In the genomic region with DNA sequence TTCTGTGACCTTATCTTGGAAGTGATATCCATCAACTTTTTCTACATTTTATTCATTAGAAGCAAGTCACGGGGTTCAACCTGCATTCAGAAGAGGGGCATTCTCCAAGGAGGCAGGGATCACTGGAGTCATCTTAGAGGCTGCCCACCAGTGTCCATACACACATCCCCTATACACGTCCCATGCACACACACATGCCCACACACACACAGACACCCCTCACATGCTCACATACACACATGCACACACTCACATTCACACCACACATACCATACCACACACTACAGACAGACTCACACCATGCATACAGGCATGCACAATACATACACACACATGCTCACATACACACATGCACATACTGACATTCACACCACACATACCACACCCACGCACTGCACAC, we compare ENCODE assay signal across 33 cellular contexts.
"Had no signal": no experiment of that assay in that cellular context is flagged by ENCODE, and none has a peak within 500 bp of the region (broad histone marks: within the 10 kb centered on the region; RNA-seq: fewer than 3 reads in every experiment).

No MANE protein-coding gene starts in this region.

- FAIRE-seq: colon, endometrium, endothelial cell of umbilical vein, frontal cortex had no signal

- DNase-seq: activated CD4-positive, alpha-beta memory T cell treated with anti-CD3 and anti-CD28 coated beads for 36 hours; activated CD4-positive, alpha-beta T cell treated with anti-CD3 and anti-CD28 coated beads for 36 hours; activated CD4-positive, alpha-beta T cell treated with anti-CD3 and anti-CD28 coated beads, Interleukin-2, amount 10 ng/mL, durations not matched to agents 24 days and 14 days; activated CD4-positive, CD25-positive, alpha-beta regulatory T cell; activated CD4-positive, CD25-positive, alpha-beta regulatory T cell treated with anti-CD3 and anti-CD28 coated beads, Interleukin-2, amount 50 U/mL, for 72 hours; activated CD8-positive, alpha-beta memory T cell treated with anti-CD3 and anti-CD28 coated beads, Interleukin-2, amount 10 ng/mL, durations not matched to agents 7 days and 5 days; activated CD8-positive, alpha-beta memory T cell treated with anti-CD3 and anti-CD28 coated beads, Interleukin-2, amount 50 U/mL, for 4 hours; activated CD8-positive, alpha-beta T cell treated with anti-CD3 and anti-CD28 coated beads, Interleukin-2, amount 10 ng/mL, durations not matched to agents 7 days and 5 days; activated effector memory CD4-positive, alpha-beta T cell treated with anti-CD3 and anti-CD28 coated beads, Interleukin-2, amount 50 U/mL, for 16 hours; activated naive CD4-positive, alpha-beta T cell treated with anti-CD3 and anti-CD28 coated beads for 36 hours; activated naive CD8-positive, alpha-beta T cell treated with anti-CD3 and anti-CD28 coated beads for 36 hours; activated naive CD8-positive, alpha-beta T cell treated with anti-CD3 and anti-CD28 coated beads, Interleukin-2, amount 50 U/mL, for 24 hours; activated T-cell treated with anti-CD3 and anti-CD28 coated beads, Interleukin-2, amount 50 U/mL, for 1 hour; activated T-cell treated with anti-CD3 and anti-CD28 coated beads, Interleukin-2, amount 50 U/mL, for 48 hours; adrenal gland; amygdala; aorta; body of pancreas; caudate nucleus; cortex of kidney; dermis blood vessel endothelial cell; effector CD8-positive, alpha-beta T cell; foreskin fibroblast; head of caudate nucleus; T-helper 2 cell had no signal

- H3K4me1 ChIP-seq: adrenal gland, body of pancreas had no signal

- H3K27ac Mint-ChIP-seq: activated CD4-positive, alpha-beta memory T cell treated with anti-CD3 and anti-CD28 coated beads for 36 hours; activated CD4-positive, alpha-beta T cell treated with anti-CD3 and anti-CD28 coated beads for 36 hours; activated CD4-positive, alpha-beta T cell treated with anti-CD3 and anti-CD28 coated beads, Interleukin-2, amount 10 ng/mL, durations not matched to agents 24 days and 14 days; activated CD8-positive, alpha-beta memory T cell treated with anti-CD3 and anti-CD28 coated beads, Interleukin-2, amount 10 ng/mL, durations not matched to agents 7 days and 5 days; activated CD8-positive, alpha-beta T cell treated with anti-CD3 and anti-CD28 coated beads, Interleukin-2, amount 10 ng/mL, durations not matched to agents 7 days and 5 days; activated naive CD4-positive, alpha-beta T cell treated with anti-CD3 and anti-CD28 coated beads for 36 hours; activated naive CD4-positive, alpha-beta T cell treated with anti-CD3 and anti-CD28 coated beads, Interleukin-2, amount 50 U/mL, for 24 hours; activated naive CD8-positive, alpha-beta T cell treated with anti-CD3 and anti-CD28 coated beads for 36 hours; activated naive CD8-positive, alpha-beta T cell treated with anti-CD3 and anti-CD28 coated beads, Interleukin-2, amount 50 U/mL, for 24 hours; activated T-helper 1 cell treated with anti-CD3 and anti-CD28 coated beads, Interleukin-12 subunit alpha, Interleukin-12 subunit beta, Interleukin-2, Interleukin-4 antibody, amounts not matched to agents 30 ng/mL and 10 ng/mL and 1 ng/mL, durations not matched to agents 14 hours and 24 hours and 36 hours; activated T-helper 2 cell treated with anti-CD3 and anti-CD28 coated beads, Interferon-gamma antibody, Interleukin-2, Interleukin-4, amounts not matched to agents 10 μg/mL and 5 μg/mL and 100 μg/mL, durations not matched to agents 14 hours and 24 hours and 36 hours had no signal

- H3K27ac ChIP-seq: adrenal gland, body of pancreas, epithelial cell of prostate had no signal

- ATAC-seq: activated CD4-positive, alpha-beta T cell treated with anti-CD3 and anti-CD28 coated beads for 36 hours; activated CD8-positive, alpha-beta memory T cell treated with anti-CD3 and anti-CD28 coated beads, Interleukin-2, amount 10 ng/mL, durations not matched to agents 7 days and 5 days; activated CD8-positive, alpha-beta T cell treated with anti-CD3 and anti-CD28 coated beads, Interleukin-2, amount 10 ng/mL, durations not matched to agents 7 days and 5 days; activated naive CD8-positive, alpha-beta T cell treated with anti-CD3 and anti-CD28 coated beads, Interleukin-2, amount 50 U/mL, for 24 hours; body of pancreas had no signal

- H3K27me3 ChIP-seq: adrenal gland, body of pancreas had no signal

- H3K36me3 ChIP-seq: adrenal gland had no signal

- H3K4me1 Mint-ChIP-seq: activated CD4-positive, alpha-beta T cell treated with anti-CD3 and anti-CD28 coated beads for 36 hours; activated CD4-positive, alpha-beta T cell treated with anti-CD3 and anti-CD28 coated beads, Interleukin-2, amount 10 ng/mL, durations not matched to agents 24 days and 14 days; activated CD8-positive, alpha-beta memory T cell treated with anti-CD3 and anti-CD28 coated beads, Interleukin-2, amount 10 ng/mL, durations not matched to agents 7 days and 5 days; activated naive CD4-positive, alpha-beta T cell treated with anti-CD3 and anti-CD28 coated beads, Interleukin-2, amount 50 U/mL, for 24 hours; activated naive CD8-positive, alpha-beta T cell treated with anti-CD3 and anti-CD28 coated beads for 36 hours; activated naive CD8-positive, alpha-beta T cell treated with anti-CD3 and anti-CD28 coated beads, Interleukin-2, amount 50 U/mL, for 24 hours had no signal

- H3K9me3 ChIP-seq: adrenal gland, body of pancreas had no signal

- H3K4me3 Mint-ChIP-seq: activated CD4-positive, alpha-beta memory T cell treated with anti-CD3 and anti-CD28 coated beads for 36 hours; activated CD4-positive, alpha-beta T cell treated with anti-CD3 and anti-CD28 coated beads for 36 hours; activated CD4-positive, alpha-beta T cell treated with anti-CD3 and anti-CD28 coated beads, Interleukin-2, amount 10 ng/mL, durations not matched to agents 24 days and 14 days; activated CD8-positive, alpha-beta memory T cell treated with anti-CD3 and anti-CD28 coated beads, Interleukin-2, amount 10 ng/mL, durations not matched to agents 7 days and 5 days; activated CD8-positive, alpha-beta T cell treated with anti-CD3 and anti-CD28 coated beads, Interleukin-2, amount 10 ng/mL, durations not matched to agents 7 days and 5 days; activated naive CD4-positive, alpha-beta T cell treated with anti-CD3 and anti-CD28 coated beads for 36 hours; activated naive CD4-positive, alpha-beta T cell treated with anti-CD3 and anti-CD28 coated beads, Interleukin-2, amount 50 U/mL, for 24 hours; activated naive CD8-positive, alpha-beta T cell treated with anti-CD3 and anti-CD28 coated beads for 36 hours; activated naive CD8-positive, alpha-beta T cell treated with anti-CD3 and anti-CD28 coated beads, Interleukin-2, amount 50 U/mL, for 24 hours; activated T-helper 1 cell treated with anti-CD3 and anti-CD28 coated beads, Interleukin-12 subunit alpha, Interleukin-12 subunit beta, Interleukin-2, Interleukin-4 antibody, amounts not matched to agents 30 ng/mL and 10 ng/mL and 1 ng/mL, durations not matched to agents 14 hours and 24 hours and 36 hours had no signal

- H3K36me3 Mint-ChIP-seq: activated CD4-positive, alpha-beta memory T cell treated with anti-CD3 and anti-CD28 coated beads for 36 hours; activated CD8-positive, alpha-beta memory T cell treated with anti-CD3 and anti-CD28 coated beads, Interleukin-2, amount 10 ng/mL, durations not matched to agents 7 days and 5 days; activated naive CD4-positive, alpha-beta T cell treated with anti-CD3 and anti-CD28 coated beads, Interleukin-2, amount 50 U/mL, for 24 hours; activated naive CD8-positive, alpha-beta T cell treated with anti-CD3 and anti-CD28 coated beads for 36 hours had no signal

- H3K4me3 ChIP-seq: adrenal gland, body of pancreas had no signal

- H3K27me3 Mint-ChIP-seq: activated CD4-positive, alpha-beta memory T cell treated with anti-CD3 and anti-CD28 coated beads for 36 hours; activated CD4-positive, alpha-beta T cell treated with anti-CD3 and anti-CD28 coated beads, Interleukin-2, amount 10 ng/mL, durations not matched to agents 24 days and 14 days; activated CD8-positive, alpha-beta memory T cell treated with anti-CD3 and anti-CD28 coated beads, Interleukin-2, amount 10 ng/mL, durations not matched to agents 7 days and 5 days; activated naive CD4-positive, alpha-beta T cell treated with anti-CD3 and anti-CD28 coated beads, Interleukin-2, amount 50 U/mL, for 24 hours; activated naive CD8-positive, alpha-beta T cell treated with anti-CD3 and anti-CD28 coated beads for 36 hours; activated naive CD8-positive, alpha-beta T cell treated with anti-CD3 and anti-CD28 coated beads, Interleukin-2, amount 50 U/mL, for 24 hours had no signal

- H3K9me3 Mint-ChIP-seq: activated CD4-positive, alpha-beta T cell treated with anti-CD3 and anti-CD28 coated beads, Interleukin-2, amount 10 ng/mL, durations not matched to agents 24 days and 14 days; activated naive CD4-positive, alpha-beta T cell treated with anti-CD3 and anti-CD28 coated beads, Interleukin-2, amount 50 U/mL, for 24 hours; activated T-helper 1 cell treated with anti-CD3 and anti-CD28 coated beads, Interleukin-12 subunit alpha, Interleukin-12 subunit beta, Interleukin-2, Interleukin-4 antibody, amounts not matched to agents 30 ng/mL and 10 ng/mL and 1 ng/mL, durations not matched to agents 14 hours and 24 hours and 36 hours; activated T-helper 2 cell treated with anti-CD3 and anti-CD28 coated beads, Interferon-gamma antibody, Interleukin-2, Interleukin-4, amounts not matched to agents 10 μg/mL and 5 μg/mL and 100 μg/mL, durations not matched to agents 14 hours and 24 hours and 36 hours had no signal
